20 cellular contexts compared by ENCODE assay signal in genomic region chr16:3492356-3492755, GRCh38. TPM values are rescaled to one million over a fixed set of nuclear protein-coding genes. Genes with fewer than 3 reads are reported as not detected.
DNase-seq lines count a peak whose midpoint lies in the region; ATAC-seq and TF ChIP-seq lines count a peak whose summit lies in the region.
"Had no signal": no experiment of that assay in that cellular context is flagged by ENCODE, and none has a peak within 500 bp of the region (broad histone marks: within the 10 kb centered on the region; RNA-seq: fewer than 3 reads in every experiment).

No MANE protein-coding gene starts in this region.

- H4K20me1 ChIP-seq in osteoblast (ENCODE audit: insufficient read depth, low read length), result no peaks in the 10 kb centered on the region
- H4K20me1 ChIP-seq: BLaER1 had no signal

- TF ChIP-seq POLR2A in gastroesophageal sphincter (IDR thresholded peaks at IDR 0.05), result no peak

- no peak overlapping the region for H3K4me2 ChIP-seq in osteoblast (ENCODE audit: insufficient read depth, low read length)
- H3K4me2 ChIP-seq: BLaER1 had no signal

- H3K27me3 ChIP-seq in H7 (ENCODE audit: control insufficient read depth, insufficient read depth, low read length), result no peaks in the 10 kb centered on the region
- no peaks in the 10 kb centered on the region for H3K27me3 ChIP-seq in gastroesophageal sphincter
- no peaks in the 10 kb centered on the region for H3K27me3 ChIP-seq in osteoblast (ENCODE audit: insufficient read depth, low read length)
- H3K27me3 ChIP-seq: BLaER1, SJSA1 had no signal

- peak; percentile 5 for ATAC-seq in gastroesophageal sphincter
- ATAC-seq: K562, PC-3, Right ventricle myocardium inferior had no signal

- DNase-seq in D341Med (ENCODE audit: low spot score) (peak; percentile 27), H7 (peak; percentile 51), osteoblast (ENCODE audit: insufficient read length, low spot score, missing footprints) (peak; percentile 76), SW 1271 (lab: John Stamatoyannopoulos, UW) (no peak), mesenteric fat pad (ENCODE audit: low spot score) (no peak)
- no peak for DNase-seq in activated effector memory CD4-positive, alpha-beta T cell treated with Interleukin-2 at 50 U/mL for 16 hours
- DNase-seq: CD4-positive, CD25-positive, alpha-beta regulatory T cell; Kasumi-1; NCI-H1092 treated with DMSO at 0.1 percent for 48 hours; NCI-H1436; NCI-H187 treated with DMSO at 0.1 percent for 48 hours; NCI-H524 treated with DMSO at 0.1 percent for 48 hours; NCI-H774; PC-3 had no signal

- no peaks in the 10 kb centered on the region for H3K79me2 ChIP-seq in osteoblast (ENCODE audit: insufficient read depth, low read length)

- H2AFZ ChIP-seq in osteoblast (ENCODE audit: low read length), result no peak overlapping the region

- H3K36me3 ChIP-seq in H7 (replicated peaks; ENCODE audit: control insufficient read depth, insufficient read depth, low read length) (no peaks in the 10 kb centered on the region), gastroesophageal sphincter (peaks cover 0 to 10% of the 10 kb centered on the region in 2 donors), osteoblast (ENCODE audit: insufficient read depth, low read length) (peaks cover 5% of the 10 kb centered on the region)

- peaks cover 0 to 9% (median 0%) of the 10 kb centered on the region in 3 donors for H3K4me1 ChIP-seq in gastroesophageal sphincter
- H3K4me1 ChIP-seq in osteoblast (ENCODE audit: insufficient read depth, low read length), result no peaks in the 10 kb centered on the region
- H3K4me1 ChIP-seq: SJSA1 had no signal

- TF ChIP-seq CTCF in gastroesophageal sphincter (IDR thresholded peaks at IDR 0.05), result no peak
- TF ChIP-seq CTCF in osteoblast (IDR thresholded peaks at IDR 0.05; ENCODE audit: extremely low read depth, low read depth, low read length), result no peak

- TF ChIP-seq EP300 in gastroesophageal sphincter (IDR thresholded peaks at IDR 0.05), result no peak

- no peak overlapping the region for H3K4me3 ChIP-seq in H7 (ENCODE audit: insufficient read depth, low read depth, low read length)
- no peak overlapping the region for H3K4me3 ChIP-seq in gastroesophageal sphincter
- H3K4me3 ChIP-seq in osteoblast (ENCODE audit: insufficient read depth, low read length), result no peak overlapping the region
- H3K4me3 ChIP-seq: BLaER1, K562, SJSA1 had no signal

- WGBS in gastroesophageal sphincter (ENCODE audit: low coverage in 1 of 2), 2 donors, result 95% methylated on average over 3 of the region's 10 CpGs; no CpG with 5 or more reads in 1 of the 2 donors

- H3K27ac ChIP-seq in gastroesophageal sphincter (no peak overlapping the region), osteoblast (ENCODE audit: low read depth, low read length) (no peak overlapping the region)
- H3K27ac ChIP-seq: BLaER1, SJSA1 had no signal

- no peaks in the 10 kb centered on the region for H3K9me3 ChIP-seq in gastroesophageal sphincter
- no peaks in the 10 kb centered on the region for H3K9me3 ChIP-seq in osteoblast (ENCODE audit: low read depth, low read length)
- H3K9me3 ChIP-seq: BLaER1, SJSA1 had no signal

RNA-seq across cellular contexts. Expression of gene C16orf90, which starts 2.9 kb away (rescaled TPM):
- total RNA-seq in H7 (2014; rRNA removed; shearing (Covaris generic)), result not detected in 2 replicates
- total RNA-seq in gastroesophageal sphincter (not detected), osteoblast (not detected in 2 replicates), mesenteric fat pad (not detected)
- total RNA-seq: CD4-positive, CD25-positive, alpha-beta regulatory T cell; K562; M059J; PC-3; Right ventricle myocardium inferior; SJSA1 had no signal

RNA-seq across cellular contexts. Expression of gene CLUAP1, which starts 8.4 kb away (rescaled TPM):
- total RNA-seq in H7 (2014; rRNA removed; shearing (Covaris generic)), result 8.5 and 11.9 TPM in 2 replicates
- total RNA-seq in gastroesophageal sphincter (10 to 100 TPM; 27.0 to 48.0 (median 30.1) TPM), osteoblast (17.0 and 18.6 TPM in 2 replicates), mesenteric fat pad (20.0 TPM)

RNA-seq across cellular contexts. Expression of gene NAA60, which starts 48.9 kb away (rescaled TPM):
- total RNA-seq in H7 (2014; rRNA removed; shearing (Covaris generic)), result 11.0 and 12.6 TPM in 2 replicates
- total RNA-seq in gastroesophageal sphincter, result 10 to 100 TPM; 18.6 to 35.1 (median 28.5) TPM
- 19.7 and 27.5 TPM in 2 replicates for total RNA-seq in osteoblast
- total RNA-seq in mesenteric fat pad, result 39.1 TPM

RNA-seq across cellular contexts. Expression of gene ZNF597, which starts 49.1 kb away (rescaled TPM):
- 1.5 and 1.9 TPM in 2 replicates for total RNA-seq in H7 (2014; rRNA removed; shearing (Covaris generic))
- total RNA-seq in gastroesophageal sphincter, result 1 to 10 TPM; 1.4 to 2.8 (median 2.2) TPM
- 2.9 TPM in 2 replicates for total RNA-seq in osteoblast
- 2.4 TPM for total RNA-seq in mesenteric fat pad
- total RNA-seq: PC-3 had no signal

Comparison
In these comparisons a context has a peak if more than half of its experiments do, and no peak if none do; other contexts are left out.
1. DNase-seq: peak in D341Med (single experiment), H7 (single experiment) and osteoblast (single experiment); none in activated effector memory CD4-positive, alpha-beta T cell treated with Interleukin-2 at 50 U/mL for 16 hours (single experiment), SW 1271 (0 of 2) and mesenteric fat pad (single experiment).